Comparison of ENCODE assay signal across 2 cellular contexts in genomic region chr4:74073358-74073757, GRCh38.
TF ChIP-seq lines count a peak whose summit lies in the region.

No MANE protein-coding gene starts in this region.

TF ChIP-seq in HCT116, 20 proteins besides CTCF, POLR2A, EP300 and RAD21:
- no peak for TF ChIP-seq TCF7L2 (IDR thresholded peaks at IDR 0.05; ENCODE audit: borderline replicate concordance, extremely low read depth, insufficient read depth, insufficient read length)
- TF ChIP-seq SP1 (IDR thresholded peaks at IDR 0.05; ENCODE audit: low read depth) = no peak
- TF ChIP-seq YY1 (IDR thresholded peaks at IDR 0.05; ENCODE audit: extremely low read depth, insufficient replicate concordance, low read depth, low read length) = no peak
- no peak for TF ChIP-seq SRF (IDR thresholded peaks at IDR 0.05; ENCODE audit: low read depth)
- no peak for TF ChIP-seq MAX (IDR thresholded peaks at IDR 0.05)
- TF ChIP-seq ZNF274 (IDR thresholded peaks at IDR 0.05; ENCODE audit: low read depth, low read length) = no peak
- no peak for TF ChIP-seq CBX3 (IDR thresholded peaks at IDR 0.05; ENCODE audit: low read depth)
- TF ChIP-seq ELF1 (IDR thresholded peaks at IDR 0.05; ENCODE audit: borderline replicate concordance, low read depth) = no peak

TF ChIP-seq in H1, 55 proteins besides CTCF, POLR2A, EP300 and RAD21:
- no peak for TF ChIP-seq SIX5 (IDR thresholded peaks at IDR 0.05; ENCODE audit: low read depth, low read length)
